In the genomic region with DNA sequence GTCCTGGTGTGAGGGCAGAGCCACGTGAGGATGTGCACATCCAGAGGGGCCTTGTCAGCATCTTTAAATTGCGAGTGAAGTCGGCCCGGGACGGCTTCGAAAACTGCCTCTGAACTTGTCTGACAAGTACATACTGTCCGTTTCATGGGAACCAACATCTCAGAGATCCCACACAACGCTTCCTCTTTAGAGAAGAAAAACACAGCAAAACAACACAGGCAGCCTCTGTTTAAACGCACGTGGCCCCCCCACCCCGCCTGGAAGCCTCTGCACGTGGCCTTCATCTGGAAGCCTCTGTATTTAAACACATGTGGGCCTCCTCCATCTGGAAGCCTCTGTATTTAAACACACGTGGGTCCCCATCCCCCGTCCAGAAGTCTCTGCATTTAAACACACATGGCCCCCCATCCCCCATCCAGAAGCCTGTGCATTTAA, we compare ENCODE assay signal across 25 cellular contexts. TPM values are rescaled to one million over a fixed set of nuclear protein-coding genes. Genes with fewer than 3 reads are reported as not detected.
DNase-seq lines count a peak whose midpoint lies in the region; ATAC-seq, FAIRE-seq and TF ChIP-seq lines count a peak whose summit lies in the region.
"Had no signal": no experiment of that assay in that cellular context is flagged by ENCODE, and none has a peak within 500 bp of the region (broad histone marks: within the 10 kb centered on the region; RNA-seq: fewer than 3 reads in every experiment).

No MANE protein-coding gene starts in this region.

- TF ChIP-seq POLR2A in HepG2 (IDR thresholded peaks at IDR 0.05; ENCODE audit: insufficient read depth in 1 of 2, low read depth in 2 of 2, low read length in 2 of 2), result no peak
- no peak for TF ChIP-seq POLR2A in right lobe of liver (IDR thresholded peaks at IDR 0.05)

- BruUV-seq in HepG2 (replicated peaks; lab: Mats Ljungman, UMichigan), result no TSS peak

- H3K4me3 ChIP-seq in HepG2 (replicated peaks in 1 of 3; ENCODE audit: insufficient read depth in 1 of 3, low read depth in 2 of 3, low read length in 3 of 3) (no peak overlapping the region), right lobe of liver (no peak overlapping the region), lower lobe of right lung (no peak overlapping the region)
- H3K4me3 ChIP-seq: A549; BLaER1 treated with 17β-estradiol and CSF1 and Interleukin-3, amounts not matched to agents 10 nM and 100 nM; GM12878; GM23338 had no signal

- H3K9ac ChIP-seq in HepG2 (ENCODE audit: insufficient read depth, low read depth, low read length), result no peak overlapping the region
- H3K9ac ChIP-seq: BLaER1 treated with 17β-estradiol and CSF1 and Interleukin-3, amounts not matched to agents 10 nM and 100 nM had no signal

- CTCF ChIA-PET in HepG2 (lab: Yijun Ruan, JAX; ENCODE audit: low intra/inter-chr PET ratio, low total read pairs), result no interaction called here
- CTCF ChIA-PET in RWPE1 (lab: Yijun Ruan, JAX), result no interaction called here

- POLR2A ChIA-PET in HepG2 (lab: Yijun Ruan, JAX) (no interaction called here), RWPE1 (lab: Yijun Ruan, JAX; ENCODE audit: low non-redundant PET) (no interaction called here)

- H4K20me1 ChIP-seq in HepG2 (ENCODE audit: insufficient read depth, low read length), result no peaks in the 10 kb centered on the region

- H2AFZ ChIP-seq in HepG2 (ENCODE audit: low read length), result no peak overlapping the region
- H2AFZ ChIP-seq: GM23338 had no signal

- ATAC-seq in HepG2, result no peak
- no peak for ATAC-seq in right lobe of liver
- no peak for ATAC-seq in lower lobe of right lung
- ATAC-seq: A549, GM12878, GM23338, HCT116 had no signal

- TF ChIP-seq CTCF in HepG2 (CRISPR knock-in tag; IDR thresholded peaks at IDR 0.05) (no peak), right lobe of liver (IDR thresholded peaks at IDR 0.05) (no peak), RWPE1 (conservative IDR thresholded peaks at IDR 0.05; ENCODE audit: low read depth) (no peak), lower lobe of right lung (IDR thresholded peaks at IDR 0.05) (no peak), GM13977 (IDR thresholded peaks at IDR 0.05; ENCODE audit: extremely low read depth, insufficient read depth, missing control alignments) (no peak)

- H3K36me3 ChIP-seq in HepG2 (replicated peaks in 1 of 2; ENCODE audit: control insufficient read depth in 1 of 2, insufficient read depth in 2 of 2, low read length in 2 of 2) (peaks cover 13 to 61% of the 10 kb centered on the region in 2 experiments; a peak in 4 of 5 replicates), right lobe of liver (peaks cover 0 to 2% (median under 1%) of the 10 kb centered on the region in 4 donors), lower lobe of right lung (peaks cover 53% of the 10 kb centered on the region)

- H3K9me3 ChIP-seq in HepG2 (ENCODE audit: low read length), result no peaks in the 10 kb centered on the region
- H3K9me3 ChIP-seq in right lobe of liver, result no peaks in the 10 kb centered on the region
- no peaks in the 10 kb centered on the region for H3K9me3 ChIP-seq in lower lobe of right lung
- H3K9me3 ChIP-seq: A549; BE2C; BLaER1 treated with 17β-estradiol and CSF1 and Interleukin-3, amounts not matched to agents 10 nM and 100 nM had no signal

- H3K79me2 ChIP-seq in HepG2 (ENCODE audit: insufficient read depth, low read length), result no peaks in the 10 kb centered on the region

- no peak for FAIRE-seq in HepG2 (lab: Jason Lieb, UNC)
- FAIRE-seq: A549, D721Med, GM12878, GM18507 had no signal

- H3K27ac ChIP-seq in HepG2 (ENCODE audit: extremely low read length, insufficient read depth, low read length) (no peak overlapping the region), right lobe of liver (no peak overlapping the region), RWPE1 (0 out of 2 replicates have a peak overlapping the region, but pooled peaks have one; percentile 6), lower lobe of right lung (no peak overlapping the region)
- H3K27ac ChIP-seq: A549; BLaER1 treated with 17β-estradiol and CSF1 and Interleukin-3, amounts not matched to agents 10 nM and 100 nM had no signal

- TF ChIP-seq RAD21 in HepG2 (CRISPR knock-in tag; IDR thresholded peaks at IDR 0.05), result no peak

- TF ChIP-seq EP300 in HepG2 (IDR thresholded peaks at IDR 0.05; ENCODE audit: low read depth in 2 of 2, low read length in 2 of 2) (no peak), HepG2 (CRISPR knock-in tag; IDR thresholded peaks at IDR 0.05; ENCODE audit: borderline replicate concordance) (no peak)

- no peak for DNase-seq in HepG2 (ENCODE audit: low spot score)
- DNase-seq in right lobe of liver, result no peak
- DNase-seq in RWPE1 (ENCODE audit: low spot score), result no peak
- peak; percentile 39 for DNase-seq in lower lobe of right lung
- no peak for DNase-seq in ureter (ENCODE audit: low spot score)
- DNase-seq in mucosa of gallbladder (ENCODE audit: low spot score), result no peak
- DNase-seq in GM13977 (ENCODE audit: low spot score), result no peak
- DNase-seq: 8988T; ACHN; AML-193; BE2C; CD4-positive, alpha-beta T cell; DMS 273 treated with DMSO at 0.1 percent for 48 hours; DMS79; EL; GDM1; H9; HFFc6 had no signal

- intact Hi-C loops in HepG2 (cut with micrococcal nuclease; ENCODE audit: unreplicated experiment), result no loop called here
- intact Hi-C loops in right lobe of liver (cut with DNase I), result no loop called here
- intact Hi-C loops in lower lobe of right lung (cut with DNase I), result no loop called here

- 0 out of 2 replicates have a peak, but pooled peaks cover 5% of the 10 kb centered on the region for H3K4me1 ChIP-seq in HepG2 (ENCODE audit: insufficient read depth, low read length)
- no peaks in the 10 kb centered on the region for H3K4me1 ChIP-seq in right lobe of liver
- H3K4me1 ChIP-seq in lower lobe of right lung, result no peaks in the 10 kb centered on the region
- H3K4me1 ChIP-seq: A549, BE2C had no signal

- in situ Hi-C loops in HepG2 (cut with HindIII; ENCODE audit: extremely low pct_ligation_motif_present, low pct_unique_long_range_greater_than_20kb), result no loop called here
- in situ Hi-C loops in GM13977 (cut with MboI; ENCODE audit: low pct_unique_long_range_greater_than_20kb, low sequenced_read_pairs, unreplicated experiment), result no loop called here

- 92% methylated on average over 14 of the region's 14 CpGs for WGBS in HepG2 (ENCODE audit: low lambda C conversion rate)
- WGBS in right lobe of liver (ENCODE audit: insufficient coverage, low coverage, low lambda C conversion rate, missing lambda C conversion rate), result 85% methylated on average over 4 of the region's 14 CpGs

- no peak overlapping the region for H3K4me2 ChIP-seq in HepG2 (ENCODE audit: low read depth, low read length)
- H3K4me2 ChIP-seq: A549; BLaER1 treated with 17β-estradiol and CSF1 and Interleukin-3, amounts not matched to agents 10 nM and 100 nM; GM23338 had no signal

- H3K27me3 ChIP-seq in HepG2 (ENCODE audit: control insufficient read depth in 1 of 2, insufficient read depth in 2 of 2, low read length in 2 of 2) (no peaks in the 10 kb centered on the region), right lobe of liver (no peaks in the 10 kb centered on the region), lower lobe of right lung (ENCODE audit: low read depth) (no peaks in the 10 kb centered on the region)
- H3K27me3 ChIP-seq: BE2C; BLaER1 treated with 17β-estradiol and CSF1 and Interleukin-3, amounts not matched to agents 10 nM and 100 nM had no signal

RNA-seq across cellular contexts. Expression of gene CEP72, which starts 29.2 kb away (rescaled TPM):
- total RNA-seq in HepG2 (2016; rRNA removed; fragmentation: Illumina TruSeq; extraction: Trizol) (8.1 and 9.4 TPM in 2 replicates), right lobe of liver (1 to 10 TPM; 3.4 to 6.0 (median 4.2) TPM), lower lobe of right lung (10.6 TPM), ureter (10.9 TPM), mucosa of gallbladder (26.7 TPM)
- 11.3 and 14.4 TPM in 2 replicates for total RNA-seq in HepG2 (2016; cell fraction: cytosol; rRNA removed; fragmentation: Illumina TruSeq; extraction: Trizol; ENCODE audit: low read depth)
- 6.5 and 9.1 TPM in 2 replicates for total RNA-seq in HepG2 (2016; cell fraction: insoluble cytoplasmic fraction; rRNA removed; fragmentation: Illumina TruSeq; extraction: Trizol)
- 6.6 and 7.9 TPM in 2 replicates for total RNA-seq in HepG2 (2016; cell fraction: membrane; rRNA removed; fragmentation: Illumina TruSeq; extraction: Trizol)
- 11.4 and 12.2 TPM in 2 replicates for total RNA-seq in HepG2 (2016; cell fraction: nucleus; rRNA removed; fragmentation: Illumina TruSeq; extraction: Trizol)
- polyA plus RNA-seq in HepG2 (2011; rRNA removed), result 3.4 and 4.4 TPM in 2 replicates
- 1.9 and 3.9 TPM in 2 replicates for polyA plus RNA-seq in HepG2 (2011; cell fraction: cytosol; rRNA removed)
- polyA plus RNA-seq in HepG2 (2011; cell fraction: nucleus; rRNA removed), result 8.5 and 11.6 TPM in 2 replicates
- 1.8 and 3.2 TPM in 2 replicates for polyA plus RNA-seq in HepG2 (2012)
- 0.64 and 0.84 TPM in 2 replicates for polyA plus RNA-seq in HepG2 (2016; cell fraction: cytosol; fragmentation: Illumina TruSeq; extraction: Trizol; ENCODE audit: low read depth)
- 6.3 and 7.6 TPM in 2 replicates for polyA plus RNA-seq in HepG2 (2016; cell fraction: insoluble cytoplasmic fraction; fragmentation: Illumina TruSeq; extraction: Trizol; ENCODE audit: low read depth)
- polyA plus RNA-seq in HepG2 (2016; cell fraction: membrane; fragmentation: Illumina TruSeq; extraction: Trizol; ENCODE audit: low read depth), result 1.9 and 2.0 TPM in 2 replicates
- polyA plus RNA-seq in HepG2 (2016; cell fraction: nucleus; fragmentation: Illumina TruSeq; extraction: Trizol; ENCODE audit: insufficient read depth, low read depth), result 17.4 and 20.5 TPM in 2 replicates
- 15.4 and 136 TPM in 2 replicates for polyA minus RNA-seq in HepG2 (2011; rRNA and poly(A)+ RNA removed; ENCODE audit: low replicate concordance)
- 3.4 and 4.0 TPM in 2 replicates for polyA minus RNA-seq in HepG2 (2011; cell fraction: cytosol; rRNA and poly(A)+ RNA removed)
- 13.1 and 17.0 TPM in 2 replicates for polyA minus RNA-seq in HepG2 (2011; cell fraction: nucleus; rRNA and poly(A)+ RNA removed)

RNA-seq across cellular contexts. Expression of gene TPPP, which starts 51.8 kb away (rescaled TPM):
- total RNA-seq in HepG2 (2016; rRNA removed; fragmentation: Illumina TruSeq; extraction: Trizol) (0.04 TPM in 1 of 2 replicates, not detected in the other), right lobe of liver (1 to 10 TPM; 1.9 to 4.3 (median 2.4) TPM), lower lobe of right lung (16.2 TPM), ureter (7.5 TPM), mucosa of gallbladder (9.9 TPM)
- total RNA-seq in HepG2 (2016; cell fraction: cytosol; rRNA removed; fragmentation: Illumina TruSeq; extraction: Trizol; ENCODE audit: low read depth), result not detected in 2 replicates
- total RNA-seq in HepG2 (2016; cell fraction: insoluble cytoplasmic fraction; rRNA removed; fragmentation: Illumina TruSeq; extraction: Trizol), result 0.04 TPM in 1 of 2 replicates, not detected in the other
- total RNA-seq in HepG2 (2016; cell fraction: membrane; rRNA removed; fragmentation: Illumina TruSeq; extraction: Trizol), result 0.03 TPM in 1 of 2 replicates, not detected in the other
- not detected in 2 replicates for total RNA-seq in HepG2 (2016; cell fraction: nucleus; rRNA removed; fragmentation: Illumina TruSeq; extraction: Trizol)
- polyA plus RNA-seq in HepG2 (2011; rRNA removed), result 0.05 and 0.07 TPM in 2 replicates
- 0.04 and 0.07 TPM in 2 replicates for polyA plus RNA-seq in HepG2 (2011; cell fraction: cytosol; rRNA removed)
- polyA plus RNA-seq in HepG2 (2011; cell fraction: nucleus; rRNA removed), result 0.07 and 0.16 TPM in 2 replicates
- polyA plus RNA-seq in HepG2 (2012), result 0.17 and 0.20 TPM in 2 replicates
- polyA plus RNA-seq in HepG2 (2016; cell fraction: cytosol; fragmentation: Illumina TruSeq; extraction: Trizol; ENCODE audit: low read depth), result not detected in 2 replicates
- 0.05 TPM in 1 of 2 replicates, not detected in the other for polyA plus RNA-seq in HepG2 (2016; cell fraction: insoluble cytoplasmic fraction; fragmentation: Illumina TruSeq; extraction: Trizol; ENCODE audit: low read depth)
- not detected in 2 replicates for polyA plus RNA-seq in HepG2 (2016; cell fraction: membrane; fragmentation: Illumina TruSeq; extraction: Trizol; ENCODE audit: low read depth)
- not detected in 2 replicates for polyA plus RNA-seq in HepG2 (2016; cell fraction: nucleus; fragmentation: Illumina TruSeq; extraction: Trizol; ENCODE audit: insufficient read depth, low read depth)
- 0.24 and 0.28 TPM in 2 replicates for polyA minus RNA-seq in HepG2 (2011; rRNA and poly(A)+ RNA removed; ENCODE audit: low replicate concordance)
- polyA minus RNA-seq in HepG2 (2011; cell fraction: cytosol; rRNA and poly(A)+ RNA removed), result 0.10 and 0.18 TPM in 2 replicates
- 0.12 TPM in 1 of 2 replicates, not detected in the other for polyA minus RNA-seq in HepG2 (2011; cell fraction: nucleus; rRNA and poly(A)+ RNA removed)
